In the genomic region with DNA sequence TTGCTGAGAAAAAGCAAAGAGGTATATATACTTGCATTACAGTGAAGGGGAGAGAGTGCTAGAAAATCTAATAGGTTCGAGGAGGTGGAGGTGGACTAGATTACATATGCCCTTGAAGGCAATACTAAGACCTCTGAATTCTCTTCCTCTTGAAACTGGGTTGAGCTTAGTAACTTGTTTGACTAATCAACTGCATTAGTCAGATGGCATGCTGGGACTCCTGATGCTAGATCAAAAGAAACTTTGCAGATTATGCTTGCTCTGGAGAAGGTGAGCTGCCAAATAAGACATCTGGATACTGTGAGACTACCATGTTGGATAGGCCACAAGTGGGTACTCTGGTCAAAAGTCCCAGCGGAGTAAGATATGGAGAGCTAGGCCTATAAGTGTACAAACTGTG, we compare ENCODE assay signal across 17 cellular contexts.
DNase-seq lines count a peak whose midpoint lies in the region; ATAC-seq, FAIRE-seq and TF ChIP-seq lines count a peak whose summit lies in the region.
"Had no signal": no experiment of that assay in that cellular context is flagged by ENCODE, and none has a peak within 500 bp of the region (broad histone marks: within the 10 kb centered on the region; RNA-seq: fewer than 3 reads in every experiment).

No MANE protein-coding gene starts in this region.

- TF ChIP-seq POLR2A in breast epithelium (IDR thresholded peaks at IDR 0.05), result no peak
- TF ChIP-seq POLR2A in esophagus squamous epithelium (IDR thresholded peaks at IDR 0.05), result no peak

- no peak overlapping the region for H3K27ac ChIP-seq in mammary epithelial cell (ENCODE audit: insufficient read depth, low read depth, low read length)
- no peak overlapping the region for H3K27ac ChIP-seq in breast epithelium
- peak overlapping the region in 3 of 4 donors; percentile 52 to 71 (median 66) for H3K27ac ChIP-seq in esophagus squamous epithelium
- H3K27ac ChIP-seq: 22Rv1, BLaER1, HL-60 had no signal

- H3K36me3 ChIP-seq in mammary epithelial cell (ENCODE audit: insufficient read depth, low read length), result no peaks in the 10 kb centered on the region
- no peaks in the 10 kb centered on the region for H3K36me3 ChIP-seq in breast epithelium
- no peaks in the 10 kb centered on the region for H3K36me3 ChIP-seq in bronchial epithelial cell (ENCODE audit: control insufficient read depth, insufficient read depth, low read length)
- H3K36me3 ChIP-seq in esophagus squamous epithelium, result no peaks in the 10 kb centered on the region
- no peaks in the 10 kb centered on the region for H3K36me3 ChIP-seq in BE2C
- H3K36me3 ChIP-seq: BLaER1 had no signal

- H3K9me3 ChIP-seq in mammary epithelial cell (replicated peaks; ENCODE audit: insufficient read depth, low read length) (peaks cover 2% of the 10 kb centered on the region), breast epithelium (no peaks in the 10 kb centered on the region), esophagus squamous epithelium (no peaks in the 10 kb centered on the region), BE2C (no peaks in the 10 kb centered on the region)
- H3K9me3 ChIP-seq: BLaER1, Caco-2 had no signal

- no peaks in the 10 kb centered on the region for H4K20me1 ChIP-seq in mammary epithelial cell (ENCODE audit: insufficient read depth, low read length)
- H4K20me1 ChIP-seq: BLaER1 had no signal

- no peak overlapping the region for H3K4me2 ChIP-seq in mammary epithelial cell (ENCODE audit: insufficient read depth, low read depth, low read length)
- H3K4me2 ChIP-seq: BLaER1 had no signal

- TF ChIP-seq CTCF in mammary epithelial cell (conservative IDR thresholded peaks at IDR 0.05 in 1 of 2, IDR thresholded peaks at IDR 0.05 in 1 of 2; ENCODE audit: extremely low read depth in 1 of 2, insufficient read depth in 1 of 2, low read depth in 1 of 2, low read length in 2 of 2) (no peak), breast epithelium (IDR thresholded peaks at IDR 0.05) (no peak), bronchial epithelial cell (IDR thresholded peaks at IDR 0.05; ENCODE audit: insufficient read depth, low read length, severe bottlenecking) (no peak), esophagus squamous epithelium (IDR thresholded peaks at IDR 0.05) (no peak), BE2C (IDR thresholded peaks at IDR 0.05; ENCODE audit: low read depth, low read length) (no peak)

- no peak overlapping the region for H3K9ac ChIP-seq in mammary epithelial cell (ENCODE audit: insufficient read depth, low read length)
- H3K9ac ChIP-seq: BLaER1 had no signal

- WGBS in mammary epithelial cell (ENCODE audit: low coverage, missing lambda C conversion rate), result 80% methylated on average over 2 of the region's 2 CpGs
- 71 to 75% methylated on average over 2 of the region's 2 CpGs for WGBS in esophagus squamous epithelium, 2 donors

- no peaks in the 10 kb centered on the region for H3K79me2 ChIP-seq in mammary epithelial cell (ENCODE audit: insufficient read depth, low read length)

- H3K4me1 Mint-ChIP-seq in stimulated activated effector memory CD8-positive, alpha-beta T cell treated with anti-CD3 and anti-CD28 coated beads, Interleukin-12 subunit alpha, Interleukin-12 subunit beta, amount 100 ng/mL, for 72 hours, result no peaks in the 10 kb centered on the region
- H3K4me1 Mint-ChIP-seq: CD8-positive, alpha-beta memory T cell had no signal

- in situ Hi-C loops in mammary epithelial cell (cut with MboI; ENCODE audit: low sequenced_read_pairs in 2 of 2), result no loop called here

- H2AFZ ChIP-seq in mammary epithelial cell (ENCODE audit: low read depth, low read length), result peak overlapping the region; percentile 36

- no peak overlapping the region for H3K27ac Mint-ChIP-seq in stimulated activated effector memory CD8-positive, alpha-beta T cell treated with anti-CD3 and anti-CD28 coated beads, Interleukin-12 subunit alpha, Interleukin-12 subunit beta, amount 100 ng/mL, for 72 hours
- H3K27ac Mint-ChIP-seq: CD8-positive, alpha-beta memory T cell had no signal

- intact Hi-C loops in mammary epithelial cell (cut with micrococcal nuclease) (no loop called here), breast epithelium (cut with DNase I; ENCODE audit: low total_unique reads) (no loop called here), esophagus squamous epithelium (cut with DNase I) (no loop called here)

- DNase-seq in mammary epithelial cell (peak; percentile 65), breast epithelium (ENCODE audit: low spot score in 2 of 2) (no peak), bronchial epithelial cell (ENCODE audit: low read depth) (peak; percentile 91), esophagus squamous epithelium (lab: John Stamatoyannopoulos, UW) (no peak), DMS79 treated with DMSO at 0.1 percent for 48 hours (lab: John Stamatoyannopoulos, UW) (no peak), NCI-H345 (lab: John Stamatoyannopoulos, UW) (no peak), BE2C (no peak)
- DNase-seq in stimulated activated effector memory CD8-positive, alpha-beta T cell treated with anti-CD3 and anti-CD28 coated beads, Interleukin-12 subunit alpha, Interleukin-12 subunit beta, amount 100 ng/mL, for 72 hours (ENCODE audit: low spot score in 2 of 2), result no peak
- DNase-seq: Caco-2; CD8-positive, alpha-beta memory T cell; DMS53; HCEC 1CT had no signal

- peaks cover 10% of the 10 kb centered on the region for H3K4me1 ChIP-seq in mammary epithelial cell (ENCODE audit: insufficient read depth, low read length)
- no peaks in the 10 kb centered on the region for H3K4me1 ChIP-seq in breast epithelium
- H3K4me1 ChIP-seq in esophagus squamous epithelium, result peaks cover 0 to 47% (median 4%) of the 10 kb centered on the region in 3 donors
- H3K4me1 ChIP-seq in BE2C, result no peaks in the 10 kb centered on the region
- H3K4me1 ChIP-seq: BLaER1, Caco-2 had no signal

- no peak overlapping the region for H3K4me3 Mint-ChIP-seq in stimulated activated effector memory CD8-positive, alpha-beta T cell treated with anti-CD3 and anti-CD28 coated beads, Interleukin-12 subunit alpha, Interleukin-12 subunit beta, amount 100 ng/mL, for 72 hours
- H3K4me3 Mint-ChIP-seq: CD8-positive, alpha-beta memory T cell had no signal

- no peak for FAIRE-seq in bronchial epithelial cell (lab: Jason Lieb, UNC)
- FAIRE-seq: GM12878, GM18507 had no signal

- no TSS peak for BruUV-seq in mammary epithelial cell (replicated peaks; lab: Mats Ljungman, UMichigan)

- H3K27me3 ChIP-seq in mammary epithelial cell (ENCODE audit: insufficient read depth, low read length), result no peaks in the 10 kb centered on the region
- no peaks in the 10 kb centered on the region for H3K27me3 ChIP-seq in breast epithelium
- H3K27me3 ChIP-seq in bronchial epithelial cell (ENCODE audit: control insufficient read depth, insufficient read depth, low read length), result no peaks in the 10 kb centered on the region
- H3K27me3 ChIP-seq in esophagus squamous epithelium, result no peaks in the 10 kb centered on the region
- no peaks in the 10 kb centered on the region for H3K27me3 ChIP-seq in BE2C
- H3K27me3 ChIP-seq: BLaER1 had no signal

- CTCF ChIA-PET in mammary epithelial cell (lab: Charles Lee; ENCODE audit: low non-redundant PET), result no interaction called here

- peak; percentile 34 for ATAC-seq in stimulated activated effector memory CD8-positive, alpha-beta T cell treated with anti-CD3 and anti-CD28 coated beads, Interleukin-12 subunit alpha, Interleukin-12 subunit beta, amount 100 ng/mL, for 72 hours
- ATAC-seq: GM12878 had no signal

- dilution Hi-C loops in mammary epithelial cell (cut with HindIII; ENCODE audit: low sequenced_read_pairs), result no loop called here

- no peaks in the 10 kb centered on the region for H3K36me3 Mint-ChIP-seq in stimulated activated effector memory CD8-positive, alpha-beta T cell treated with anti-CD3 and anti-CD28 coated beads, Interleukin-12 subunit alpha, Interleukin-12 subunit beta, amount 100 ng/mL, for 72 hours
- H3K36me3 Mint-ChIP-seq: CD8-positive, alpha-beta memory T cell had no signal

- H3K4me3 ChIP-seq in mammary epithelial cell (replicated peaks in 1 of 3; ENCODE audit: insufficient read depth in 1 of 3, low read depth in 2 of 3, low read length in 3 of 3) (no peak overlapping the region), breast epithelium (no peak overlapping the region), bronchial epithelial cell (ENCODE audit: low read depth, low read length) (no peak overlapping the region), esophagus squamous epithelium (no peak overlapping the region), BE2C (ENCODE audit: low read depth, low read length) (no peak overlapping the region)
- H3K4me3 ChIP-seq: BLaER1, GM12878 had no signal

- no peaks in the 10 kb centered on the region for H3K9me3 Mint-ChIP-seq in stimulated activated effector memory CD8-positive, alpha-beta T cell treated with anti-CD3 and anti-CD28 coated beads, Interleukin-12 subunit alpha, Interleukin-12 subunit beta, amount 100 ng/mL, for 72 hours

Comparison
In these comparisons a context has a peak if more than half of its experiments do, and no peak if none do; other contexts are left out.
1. DNase-seq: peak in mammary epithelial cell (single experiment) and bronchial epithelial cell (single experiment); none in breast epithelium (0 of 2), esophagus squamous epithelium (single experiment), stimulated activated effector memory CD8-positive, alpha-beta T cell treated with anti-CD3 and anti-CD28 coated beads, Interleukin-12 subunit alpha, Interleukin-12 subunit beta, amount 100 ng/mL, for 72 hours (0 of 2), DMS79 treated with DMSO at 0.1 percent for 48 hours (single experiment), NCI-H345 (single experiment) and BE2C (single experiment).
2. H3K27ac ChIP-seq: peak in esophagus squamous epithelium (3 of 4); none in mammary epithelial cell (single experiment) and breast epithelium (0 of 2).